16 cellular contexts compared by ENCODE assay signal in genomic region chr15:22956257-22956979, GRCh38. TPM values are rescaled to one million over a fixed set of nuclear protein-coding genes. Genes with fewer than 3 reads are reported as not detected.
DNase-seq lines count a peak whose midpoint lies in the region; ATAC-seq and TF ChIP-seq lines count a peak whose summit lies in the region.
"Had no signal": no experiment of that assay in that cellular context is flagged by ENCODE, and none has a peak within 500 bp of the region (broad histone marks: within the 10 kb centered on the region; RNA-seq: fewer than 3 reads in every experiment).

No MANE protein-coding gene starts in this region.

- in situ Hi-C loops in GM13976 (cut with MboI; ENCODE audit: low sequenced_read_pairs, unreplicated experiment): no loop called here

- TF ChIP-seq EP300 in sigmoid colon (IDR thresholded peaks at IDR 0.05): no peak

- no peaks in the 10 kb centered on the region for H3K27me3 ChIP-seq in sigmoid colon

- no peaks in the 10 kb centered on the region for H3K36me3 ChIP-seq in sigmoid colon
- H3K36me3 ChIP-seq: prostate gland had no signal

- H3K4me3 ChIP-seq in NB4 (ENCODE audit: low read depth, low read length) (no peak overlapping the region), sigmoid colon (no peak overlapping the region)
- H3K4me3 ChIP-seq: lung, prostate gland had no signal

- 75 to 83% methylated on average over 16 of the region's 16 CpGs for WGBS in sigmoid colon, 2 donors

- TF ChIP-seq POLR2A in NB4 (IDR thresholded peaks at IDR 0.05; ENCODE audit: extremely low read depth, insufficient read length): no peak
- no peak for TF ChIP-seq POLR2A in sigmoid colon (IDR thresholded peaks at IDR 0.05)

- no peaks in the 10 kb centered on the region for H3K9me3 ChIP-seq in sigmoid colon
- H3K9me3 ChIP-seq: prostate gland had no signal

- DNase-seq in NB4 (ENCODE audit: low read depth): peak; percentile 19
- peak; percentile 66 for DNase-seq in dermis blood vessel endothelial cell
- no peak for DNase-seq in left lobe of liver (ENCODE audit: low spot score)
- peak; percentile 68 for DNase-seq in sigmoid colon
- DNase-seq in NCI-H526 treated with DMSO at 0.1 percent for 48 hours (lab: John Stamatoyannopoulos, UW): no peak
- DNase-seq in NCI-H2029 treated with DMSO at 0.1 percent for 48 hours (lab: John Stamatoyannopoulos, UW): no peak
- no peak for DNase-seq in activated CD8-positive, alpha-beta memory T cell treated with anti-CD3 and anti-CD28 coated beads for 24 hours
- no peak for DNase-seq in GM13976 (ENCODE audit: low spot score)
- DNase-seq: activated naive CD4-positive, alpha-beta T cell treated with anti-CD3 and anti-CD28 coated beads, Interleukin-2, amount 10 ng/mL, durations not matched to agents 7 days and 5 days; cortex of kidney; NCI-H1105; stimulated activated CD4-positive, alpha-beta T cell treated with anti-CD3 and anti-CD28 coated beads, Interleukin-2, amount 100 ng/mL, for 48 hours; stimulated activated naive CD4-positive, alpha-beta T cell had no signal

- ATAC-seq in left lobe of liver: peak; percentile 18
- ATAC-seq: HCT116 had no signal

- peak overlapping the region in 3 of 4 donors; percentile 18 to 61 (median 51) for H3K27ac ChIP-seq in sigmoid colon
- H3K27ac ChIP-seq: prostate gland had no signal

- intact Hi-C loops in sigmoid colon (cut with DNase I): no loop called here

- peaks cover 0 to 81% (median 71%) of the 10 kb centered on the region in 4 donors for H3K4me1 ChIP-seq in sigmoid colon

- TF ChIP-seq CTCF in NB4 (IDR thresholded peaks at IDR 0.05; ENCODE audit: low read depth, low read length) (no peak), sigmoid colon (IDR thresholded peaks at IDR 0.05) (no peak), GM13976 (IDR thresholded peaks at IDR 0.05; ENCODE audit: borderline replicate concordance, control extremely low read depth, extremely low read depth, insufficient read depth, missing control alignments) (no peak)

RNA-seq across cellular contexts. Expression of gene CYFIP1, which starts 23.8 kb away (rescaled TPM):
- total RNA-seq in dermis blood vessel endothelial cell (53.9 and 178 TPM in 2 replicates), left lobe of liver (46.0 TPM), sigmoid colon (10 to 100 TPM; 69.8 to 99.6 (median 77.2) TPM)
- 10 to 100 TPM; 45.0 to 66.4 (median 56.6) TPM for polyA plus RNA-seq in sigmoid colon

Comparison
In these comparisons a context has a peak if more than half of its experiments do, and no peak if none do; other contexts are left out.
1. DNase-seq: peak in NB4 (single experiment), dermis blood vessel endothelial cell (single experiment) and sigmoid colon (single experiment); none in left lobe of liver (single experiment), NCI-H526 treated with DMSO at 0.1 percent for 48 hours (single experiment), NCI-H2029 treated with DMSO at 0.1 percent for 48 hours (single experiment), activated CD8-positive, alpha-beta memory T cell treated with anti-CD3 and anti-CD28 coated beads for 24 hours (single experiment) and GM13976 (single experiment).